In the genomic region with DNA sequence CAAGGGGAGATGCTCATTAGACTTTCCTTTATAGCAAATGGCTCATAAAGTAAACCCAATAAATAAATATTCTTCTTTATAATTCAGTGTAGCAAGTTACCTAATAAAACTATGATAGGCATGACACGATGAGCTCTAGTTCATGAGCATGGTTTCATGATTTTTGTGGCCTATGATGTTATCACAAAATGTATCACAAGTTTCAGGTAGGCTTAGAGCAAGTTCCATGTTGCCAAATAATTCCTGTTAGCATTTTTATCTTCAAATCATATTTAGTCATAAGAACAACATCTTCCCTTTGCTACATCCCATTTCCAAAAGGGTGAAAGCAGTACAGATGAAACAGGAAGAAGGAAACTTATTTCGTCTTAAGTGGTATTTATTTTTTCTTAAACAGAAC, we compare ENCODE assay signal across 27 cellular contexts.
"Had no signal": no experiment of that assay in that cellular context is flagged by ENCODE, and none has a peak within 500 bp of the region (broad histone marks: within the 10 kb centered on the region; RNA-seq: fewer than 3 reads in every experiment).

No MANE protein-coding gene starts in this region.

- H3K4me1 Mint-ChIP-seq: stimulated activated effector memory CD8-positive, alpha-beta T cell treated with anti-CD3 and anti-CD28 coated beads, Interleukin-12 subunit alpha, Interleukin-12 subunit beta, amount 100 ng/mL, for 72 hours; stimulated activated memory B cell treated with anti-CD40 and anti-IgM and Interleukin-4, amounts not matched to agents 10 μg/mL and 1 μg/mL and 100 μg/mL, for 72 hours; stimulated activated naive B cell treated with anti-CD40 and anti-IgM and Interleukin-4, amounts not matched to agents 10 μg/mL and 1 μg/mL and 100 μg/mL, for 72 hours; stimulated activated naive CD8-positive, alpha-beta T cell treated with anti-CD3 and anti-CD28 coated beads, Interleukin-15, amount 100 ng/mL, for 72 hours had no signal

- H3K27me3 Mint-ChIP-seq: type B pancreatic cell had no signal

- H3K27ac ChIP-seq: stomach, suprapubic skin, testis, thoracic aorta, thyroid gland, tibial artery, tibial nerve, transverse colon, upper lobe of left lung, upper lobe of right lung, uterus, vagina had no signal

- H3K9me3 Mint-ChIP-seq: stimulated activated effector memory CD8-positive, alpha-beta T cell treated with anti-CD3 and anti-CD28 coated beads, Interleukin-12 subunit alpha, Interleukin-12 subunit beta, amount 100 ng/mL, for 72 hours; stimulated activated naive CD8-positive, alpha-beta T cell treated with anti-CD3 and anti-CD28 coated beads, Interleukin-15, Interleukin-2, amounts not matched to agents 100 ng/mL and 50 ng/mL, for 24 hours had no signal

- DNase-seq: stimulated activated CD4-positive, alpha-beta T cell treated with anti-CD3 and anti-CD28 coated beads, Interleukin-2, amount 100 ng/mL, for 48 hours; stimulated activated CD4-positive, alpha-beta T cell treated with anti-CD3 and anti-CD28 coated beads, Interleukin-4, amount 100 ng/mL, for 1 hour; stimulated activated CD4-positive, alpha-beta T cell treated with anti-CD3 and anti-CD28 coated beads, Interleukin-4, amount 100 ng/mL, for 24 hours; stimulated activated CD4-positive, alpha-beta T cell treated with anti-CD3 and anti-CD28 coated beads, Interleukin-4, amount 100 ng/mL, for 4 hours; stimulated activated CD8-positive, alpha-beta memory T cell treated with anti-CD3 and anti-CD28 coated beads, Interleukin-4, amount 100 ng/mL, for 48 hours; stimulated activated naive B cell treated with anti-CD40 and anti-IgM and Interleukin-4, amounts not matched to agents 10 μg/mL and 1 μg/mL and 100 μg/mL, for 72 hours; stimulated activated naive CD4-positive, alpha-beta T cell; stimulated activated naive CD4-positive, alpha-beta T cell treated with Interleukin-2 at 50 U/mL for 16 hours; stimulated activated naive CD8-positive, alpha-beta T cell treated with anti-CD3 and anti-CD28 coated beads, Interleukin-15, amount 100 ng/mL, for 72 hours; stimulated activated naive CD8-positive, alpha-beta T cell treated with anti-CD3 and anti-CD28 coated beads, Interleukin-15, Interleukin-2, amounts not matched to agents 100 U/mL and 50 U/mL, for 24 hours; stomach; substantia nigra; testis; thyroid gland; tibial artery; transverse colon; upper lobe of left lung; upper lobe of right lung; uterus had no signal

- H3K36me3 Mint-ChIP-seq: stimulated activated effector memory CD8-positive, alpha-beta T cell treated with anti-CD3 and anti-CD28 coated beads, Interleukin-12 subunit alpha, Interleukin-12 subunit beta, amount 100 ng/mL, for 72 hours; stimulated activated memory B cell treated with anti-CD40 and anti-IgM and Interleukin-4, amounts not matched to agents 10 μg/mL and 1 μg/mL and 100 μg/mL, for 72 hours; stimulated activated naive B cell treated with anti-CD40 and anti-IgM and Interleukin-4, amounts not matched to agents 10 μg/mL and 1 μg/mL and 100 μg/mL, for 72 hours had no signal

- H3K27ac Mint-ChIP-seq: stimulated activated effector memory CD8-positive, alpha-beta T cell treated with anti-CD3 and anti-CD28 coated beads, Interleukin-12 subunit alpha, Interleukin-12 subunit beta, amount 100 ng/mL, for 72 hours; stimulated activated memory B cell treated with anti-CD40 and anti-IgM and Interleukin-4, amounts not matched to agents 10 μg/mL and 1 μg/mL and 100 μg/mL, for 72 hours; stimulated activated naive B cell treated with anti-CD40 and anti-IgM and Interleukin-4, amounts not matched to agents 10 μg/mL and 1 μg/mL and 100 μg/mL, for 72 hours; stimulated activated naive CD8-positive, alpha-beta T cell treated with anti-CD3 and anti-CD28 coated beads, Interleukin-15, amount 100 ng/mL, for 72 hours; stimulated activated naive CD8-positive, alpha-beta T cell treated with anti-CD3 and anti-CD28 coated beads, Interleukin-15, Interleukin-2, amounts not matched to agents 100 ng/mL and 50 ng/mL, for 24 hours; type B pancreatic cell had no signal

- H3K36me3 ChIP-seq: stomach, suprapubic skin, thoracic aorta, thyroid gland, tibial artery, tibial nerve, transverse colon, upper lobe of left lung, upper lobe of right lung, uterus, vagina had no signal

- H3K27me3 ChIP-seq: stomach, suprapubic skin, testis, thyroid gland, tibial artery, tibial nerve, transverse colon, upper lobe of left lung, upper lobe of right lung, uterus, vagina had no signal

- H3K9me3 ChIP-seq: stomach, suprapubic skin, testis, thoracic aorta, thyroid gland, tibial artery, tibial nerve, transverse colon, upper lobe of left lung, upper lobe of right lung, uterus, vagina had no signal

- H3K4me3 Mint-ChIP-seq: stimulated activated effector memory CD8-positive, alpha-beta T cell treated with anti-CD3 and anti-CD28 coated beads, Interleukin-12 subunit alpha, Interleukin-12 subunit beta, amount 100 ng/mL, for 72 hours; stimulated activated memory B cell treated with anti-CD40 and anti-IgM and Interleukin-4, amounts not matched to agents 10 μg/mL and 1 μg/mL and 100 μg/mL, for 72 hours; stimulated activated naive B cell treated with anti-CD40 and anti-IgM and Interleukin-4, amounts not matched to agents 10 μg/mL and 1 μg/mL and 100 μg/mL, for 72 hours; stimulated activated naive CD8-positive, alpha-beta T cell treated with anti-CD3 and anti-CD28 coated beads, Interleukin-15, amount 100 ng/mL, for 72 hours; stimulated activated naive CD8-positive, alpha-beta T cell treated with anti-CD3 and anti-CD28 coated beads, Interleukin-15, Interleukin-2, amounts not matched to agents 100 ng/mL and 50 ng/mL, for 24 hours; type B pancreatic cell had no signal

- H3K4me1 ChIP-seq: stomach, thyroid gland, tibial artery, tibial nerve, transverse colon, upper lobe of left lung, upper lobe of right lung, uterus, vagina had no signal

- H3K4me3 ChIP-seq: stomach, suprapubic skin, testis, thoracic aorta, thyroid gland, tibial artery, tibial nerve, transverse colon, upper lobe of left lung, upper lobe of right lung, uterus, vagina had no signal

- ATAC-seq: stimulated activated effector memory CD8-positive, alpha-beta T cell treated with anti-CD3 and anti-CD28 coated beads, Interleukin-12 subunit alpha, Interleukin-12 subunit beta, amount 100 ng/mL, for 72 hours; stimulated activated memory B cell treated with anti-CD40 and anti-IgM and Interleukin-4, amounts not matched to agents 10 μg/mL and 1 μg/mL and 100 μg/mL, for 72 hours; stimulated activated naive B cell treated with anti-CD40 and anti-IgM and Interleukin-4, amounts not matched to agents 10 μg/mL and 1 μg/mL and 100 μg/mL, for 72 hours; stimulated activated naive CD8-positive, alpha-beta T cell treated with anti-CD3 and anti-CD28 coated beads, Interleukin-15, amount 100 ng/mL, for 72 hours; stimulated activated naive CD8-positive, alpha-beta T cell treated with anti-CD3 and anti-CD28 coated beads, Interleukin-15, Interleukin-2, amounts not matched to agents 100 U/mL and 50 U/mL, for 24 hours; upper lobe of right lung had no signal
